Comparison of ENCODE assay signal across 8 cellular contexts in genomic region chr1:77281491-77282186, GRCh38. TPM values are rescaled to one million over a fixed set of nuclear protein-coding genes. Genes with fewer than 3 reads are reported as not detected.
A peak's percentile ranks its signal among the peaks of the same experiment; 100 is the strongest.
DNase-seq lines count a peak whose midpoint lies in the region; ATAC-seq and TF ChIP-seq lines count a peak whose summit lies in the region.

Gene AK5, plus strand, starts transcription at chr1:77282019. Its CDS starts 295 bp downstream, at chr1:77282314.

- BruUV-seq in Calu3 (replicated peaks; lab: Mats Ljungman, UMichigan) = no TSS peak

- DNase-seq in Calu3 (peak; percentile 45), HCEC 1CT (peak; percentile 69), NCI-H510A (lab: John Stamatoyannopoulos, UW) (peak; percentile 53), activated T-helper 1 cell treated with Interleukin-2 at 50 U/mL for 16 hours (ENCODE audit: low read depth) (peak; percentile 13), fibroblast of mammary gland (ENCODE audit: low read depth) (peak; percentile 39), NCI-H446 treated with DMSO at 0.1 percent for 48 hours (lab: John Stamatoyannopoulos, UW) (no peak)
- DNase-seq in naive thymus-derived CD8-positive, alpha-beta T cell = peak; percentile 8 to 68 (median 44)
- peak; percentile 53 to 68 for DNase-seq in stimulated activated naive CD8-positive, alpha-beta T cell treated with anti-CD3 and anti-CD28 coated beads, Interleukin-15, amount 100 ng/mL, for 72 hours

- ATAC-seq in naive thymus-derived CD8-positive, alpha-beta T cell = peak; percentile 70 to 79
- ATAC-seq in stimulated activated naive CD8-positive, alpha-beta T cell treated with anti-CD3 and anti-CD28 coated beads, Interleukin-15, amount 100 ng/mL, for 72 hours = peak; percentile 81

- peak within 1 kb of the TSS; percentile 80 for H3K4me3 ChIP-seq in fibroblast of mammary gland (ENCODE audit: control insufficient read depth, low read depth, low read length)

- H3K27ac Mint-ChIP-seq in Calu3 (ENCODE audit: unreplicated experiment) = no peak within 1 kb of the TSS
- peak within 1 kb of the TSS; percentile 49 to 91 (median 80) for H3K27ac Mint-ChIP-seq in naive thymus-derived CD8-positive, alpha-beta T cell
- peak within 1 kb of the TSS in 1 of 2 donors; percentile 61 for H3K27ac Mint-ChIP-seq in stimulated activated naive CD8-positive, alpha-beta T cell treated with anti-CD3 and anti-CD28 coated beads, Interleukin-15, amount 100 ng/mL, for 72 hours

- POLR2A ChIA-PET in naive thymus-derived CD8-positive, alpha-beta T cell (lab: Charles Lee) = interaction anchor here (0.5 to 2.7 kb wide), 20 partner anchors 12 to 254 kb away, joined by 3 to 29 read pairs (median 4); no protein-coding TSS in a partner anchor

- peaks cover 30% of the 10 kb centered on the region for H3K27me3 Mint-ChIP-seq in Calu3 (ENCODE audit: unreplicated experiment)
- H3K27me3 Mint-ChIP-seq in naive thymus-derived CD8-positive, alpha-beta T cell = peaks cover 0 to 25% (median 0%) of the 10 kb centered on the region in 5 donors
- H3K27me3 Mint-ChIP-seq in stimulated activated naive CD8-positive, alpha-beta T cell treated with anti-CD3 and anti-CD28 coated beads, Interleukin-15, amount 100 ng/mL, for 72 hours = no peaks in the 10 kb centered on the region

- peak within 1 kb of the TSS; percentile 62 for H3K4me3 Mint-ChIP-seq in Calu3 (ENCODE audit: low read depth, unreplicated experiment)
- peak within 1 kb of the TSS; percentile 64 to 94 (median 90) for H3K4me3 Mint-ChIP-seq in naive thymus-derived CD8-positive, alpha-beta T cell
- H3K4me3 Mint-ChIP-seq in stimulated activated naive CD8-positive, alpha-beta T cell treated with anti-CD3 and anti-CD28 coated beads, Interleukin-15, amount 100 ng/mL, for 72 hours = peak within 1 kb of the TSS; percentile 82 to 89

- no peaks in the 10 kb centered on the region for H3K9me3 Mint-ChIP-seq in Calu3 (ENCODE audit: low read depth, unreplicated experiment)
- no peaks in the 10 kb centered on the region for H3K9me3 Mint-ChIP-seq in naive thymus-derived CD8-positive, alpha-beta T cell
- H3K9me3 Mint-ChIP-seq in stimulated activated naive CD8-positive, alpha-beta T cell treated with anti-CD3 and anti-CD28 coated beads, Interleukin-15, amount 100 ng/mL, for 72 hours = no peaks in the 10 kb centered on the region

- intact Hi-C loops in Calu3 (cut with micrococcal nuclease; ENCODE audit: unreplicated experiment) = no loop called here

- TF ChIP-seq CTCF in Calu3 (IDR thresholded peaks at IDR 0.05; ENCODE audit: unreplicated experiment) (no peak), fibroblast of mammary gland (conservative IDR thresholded peaks at IDR 0.05; ENCODE audit: control insufficient read depth, insufficient read depth, low read depth, low read length) (no peak)

- H3K36me3 Mint-ChIP-seq in Calu3 (ENCODE audit: insufficient read depth, unreplicated experiment) = no peaks in the 10 kb centered on the region
- peaks cover 0 to 7% (median 0%) of the 10 kb centered on the region in 3 donors for H3K36me3 Mint-ChIP-seq in naive thymus-derived CD8-positive, alpha-beta T cell

- CTCF ChIA-PET in Calu3 (lab: Charles Lee) = interaction anchor here (0.6 to 1.8 kb wide), 3 partner anchors 8 to 1286 kb away, joined by 4 to 7 read pairs (median 6); partner anchors contain the start of gene PIGK

- H3K4me1 Mint-ChIP-seq in Calu3 (ENCODE audit: low read depth, unreplicated experiment) = no peaks in the 10 kb centered on the region
- H3K4me1 Mint-ChIP-seq in naive thymus-derived CD8-positive, alpha-beta T cell = peaks cover 26 to 59% (median 48%) of the 10 kb centered on the region in 4 donors
- peaks cover 29% of the 10 kb centered on the region for H3K4me1 Mint-ChIP-seq in stimulated activated naive CD8-positive, alpha-beta T cell treated with anti-CD3 and anti-CD28 coated beads, Interleukin-15, amount 100 ng/mL, for 72 hours

RNA-seq across cellular contexts. Expression of gene AK5, which starts in this region (rescaled TPM):
- 0.61 TPM in 1 of 2 replicates, not detected in the other for total RNA-seq in Calu3 (2022)
- 10 to 100 TPM; 35.9 to 41.5 TPM for total RNA-seq in naive thymus-derived CD8-positive, alpha-beta T cell
- 10 to 100 TPM; 42.9 to 58.9 (median 45.0) TPM for polyA plus RNA-seq in naive thymus-derived CD8-positive, alpha-beta T cell

Comparison
In these comparisons a context has a peak if more than half of its experiments do, and no peak if none do; other contexts are left out.
1. RNA of gene AK5 (total RNA-seq): 35.9 to 41.5 TPM in naive thymus-derived CD8-positive, alpha-beta T cell; 0.61 TPM in Calu3; every median in the first group is over 10 times any median in the second.
2. Peak in DNase-seq in Calu3; RNA of the gene not detected or under 1 TPM.
3. Peak in every context shown above with its lines, with median percentiles within 50 percentile points of each other: H3K4me3 Mint-ChIP-seq.